In the genomic region with DNA sequence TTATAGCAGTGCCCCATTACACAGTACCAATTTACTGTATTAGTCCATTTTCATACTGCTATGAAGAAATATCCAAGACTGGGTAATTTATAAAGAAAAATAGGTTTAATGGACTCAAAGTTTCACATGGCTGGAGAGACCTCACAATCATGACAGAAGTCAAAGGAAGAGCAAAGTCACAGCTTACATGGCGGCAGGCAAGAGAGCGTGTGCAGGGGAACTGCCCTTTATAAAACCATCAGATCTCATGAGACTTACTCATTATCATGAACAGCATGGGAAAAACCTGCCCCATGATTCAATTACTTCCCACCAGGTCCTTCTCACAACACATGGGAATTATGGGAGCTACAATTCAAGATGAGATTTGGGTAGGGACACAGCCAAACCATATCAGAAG, we compare ENCODE assay signal across 12 cellular contexts. TPM values are rescaled to one million over a fixed set of nuclear protein-coding genes. Genes with fewer than 3 reads are reported as not detected.
"Had no signal": no experiment of that assay in that cellular context is flagged by ENCODE, and none has a peak within 500 bp of the region (broad histone marks: within the 10 kb centered on the region; RNA-seq: fewer than 3 reads in every experiment).

No MANE protein-coding gene starts in this region.

RNA-seq across cellular contexts. Expression of a gene that starts 50.1 kb away (rescaled TPM):
- total RNA-seq: activated B cell treated with CpG ODN at 0.5 μM for 24 hours; activated CD4-positive, alpha-beta memory T cell treated with anti-CD3 and anti-CD28 coated beads for 36 hours; activated CD4-positive, alpha-beta memory T cell treated with anti-CD3 and anti-CD28 coated beads, Interleukin-2, amount 10 ng/mL, durations not matched to agents 7 days and 5 days; activated CD4-positive, alpha-beta T cell treated with anti-CD3 and anti-CD28 coated beads for 36 hours; activated CD4-positive, alpha-beta T cell treated with anti-CD3 and anti-CD28 coated beads, Interleukin-2, amount 10 ng/mL, durations not matched to agents 24 days and 14 days; activated CD4-positive, alpha-beta T cell treated with anti-CD3 and anti-CD28 coated beads, Interleukin-2, amount 10 ng/mL, durations not matched to agents 7 days and 5 days; activated CD8-positive, alpha-beta memory T cell treated with anti-CD3 and anti-CD28 coated beads for 36 hours; activated CD8-positive, alpha-beta memory T cell treated with anti-CD3 and anti-CD28 coated beads, Interleukin-2, amount 10 ng/mL, durations not matched to agents 7 days and 5 days; activated CD8-positive, alpha-beta T cell treated with anti-CD3 and anti-CD28 coated beads for 36 hours; activated CD8-positive, alpha-beta T cell treated with anti-CD3 and anti-CD28 coated beads, Interleukin-2, amount 10 ng/mL, durations not matched to agents 7 days and 5 days; T-helper 17 cell; T-helper 2 cell treated with Interferon-gamma antibody and Interleukin-4, amounts not matched to agents 100 ng/mL and 5 ng/mL, for 36 hours had no signal
